8 cellular contexts compared by ENCODE assay signal in the genomic region with DNA sequence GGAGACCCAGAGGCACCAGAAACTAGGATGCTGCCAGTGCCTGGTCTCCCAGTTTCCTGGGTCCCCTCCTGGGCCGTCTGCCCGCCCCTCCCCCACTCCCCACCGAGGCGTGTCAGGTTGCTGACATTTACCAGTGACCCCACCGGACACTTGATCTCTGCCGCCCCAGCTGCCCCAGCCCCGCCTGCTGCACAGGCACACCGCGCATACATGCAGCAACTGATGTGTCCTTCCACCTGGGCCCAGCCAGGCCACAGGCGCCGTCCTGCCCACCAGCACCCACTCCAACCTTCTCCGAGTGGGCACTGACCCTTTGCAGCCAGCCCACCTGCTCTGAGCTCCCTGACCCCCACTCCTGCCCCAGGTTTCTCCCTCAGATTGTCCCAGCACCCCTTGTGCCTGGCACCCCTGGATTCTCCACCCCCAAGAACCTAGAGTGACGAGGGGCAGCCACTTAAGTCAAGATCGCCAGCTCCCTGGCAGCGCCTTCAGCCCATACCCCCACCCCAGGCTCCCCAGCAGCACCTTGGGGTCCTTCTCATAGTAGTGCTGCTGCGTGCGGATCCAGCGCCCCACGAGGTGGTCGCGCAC. TPM values are rescaled to one million over a fixed set of nuclear protein-coding genes. Genes with fewer than 3 reads are reported as not detected.
DNase-seq lines count a peak whose midpoint lies in the region; ATAC-seq and TF ChIP-seq lines count a peak whose summit lies in the region.
"Had no signal": no experiment of that assay in that cellular context is flagged by ENCODE, and none has a peak within 500 bp of the region (broad histone marks: within the 10 kb centered on the region; RNA-seq: fewer than 3 reads in every experiment).

No MANE protein-coding gene starts in this region.

- no peaks in the 10 kb centered on the region for H3K9me3 Mint-ChIP-seq in neural crest cell

- peaks cover 30% of the 10 kb centered on the region for H3K27me3 Mint-ChIP-seq in neural crest cell (ENCODE audit: low read depth)

- no peak for ATAC-seq in HG03520 (IDR thresholded peaks at IDR 0.05; ENCODE audit: unreplicated experiment)

- H3K27ac Mint-ChIP-seq in neural crest cell (ENCODE audit: unreplicated experiment): no peak overlapping the region

- H3K4me3 Mint-ChIP-seq in neural crest cell: peak overlapping the region; percentile 90

- peaks cover 8% of the 10 kb centered on the region for H3K36me3 Mint-ChIP-seq in neural crest cell (ENCODE audit: low read depth)

- POLR2A ChIA-PET in GM10248 (lab: Yijun Ruan, JAX): interaction anchor here (0.6 to 2.0 kb wide), 2 partner anchors 15 to 19 kb away, joined by 4 read pairs; a partner anchor contains a TSS

- peak; percentile 10 for DNase-seq in GM10248 (ENCODE audit: extremely low spot score)
- DNase-seq in ecto neural progenitor cell (ENCODE audit: low spot score): peak; percentile 48
- DNase-seq in neural crest cell (ENCODE audit: low read depth, low spot score): no peak
- DNase-seq in COLO668 (lab: John Stamatoyannopoulos, UW; ENCODE audit: unreplicated experiment): no peak
- DNase-seq in COR-L47 (lab: John Stamatoyannopoulos, UW): no peak
- DNase-seq: NCI-H1694 treated with DMSO at 0.1 percent for 48 hours had no signal

- no peak for TF ChIP-seq CTCF in GM10248 (IDR thresholded peaks at IDR 0.05; ENCODE audit: control extremely low read depth, extremely low read depth, low read depth, missing control alignments)
- no peak for TF ChIP-seq CTCF in neural crest cell (conservative IDR thresholded peaks at IDR 0.05)

- peaks cover 46% of the 10 kb centered on the region for H3K4me1 Mint-ChIP-seq in neural crest cell

- CTCF ChIA-PET in GM10248 (lab: Yijun Ruan, JAX): interaction anchor here (0.9 to 2.0 kb wide), 5 partner anchors 8 to 23 kb away, joined by 3 to 9 read pairs (median 3); a partner anchor contains a TSS

RNA-seq across cellular contexts. Expression of a gene that starts 0.5 kb away (rescaled TPM):
- total RNA-seq in neural crest cell: 1.2 TPM in 2 replicates
- total RNA-seq: Daoy had no signal

RNA-seq across cellular contexts. Expression of a gene that starts 15.3 kb away (rescaled TPM):
- total RNA-seq in neural crest cell: 0.93 and 1.5 TPM in 2 replicates
- total RNA-seq: Daoy had no signal

RNA-seq across cellular contexts. Expression of a gene that starts 19.1 kb away (rescaled TPM):
- total RNA-seq in neural crest cell: 578 and 592 TPM in 2 replicates

RNA-seq across cellular contexts. Expression of a gene that starts 36.2 kb away (rescaled TPM):
- total RNA-seq in neural crest cell: 8.5 and 10.0 TPM in 2 replicates

RNA-seq across cellular contexts. Expression of a gene that starts 43.8 kb away (rescaled TPM):
- total RNA-seq in neural crest cell: 13.1 and 14.6 TPM in 2 replicates

Comparison
In these comparisons a context has a peak if more than half of its experiments do, and no peak if none do; other contexts are left out.
1. DNase-seq: peak in GM10248 (single experiment) and ecto neural progenitor cell (single experiment); none in neural crest cell (single experiment), COLO668 (single experiment) and COR-L47 (single experiment).